In genomic region chr7:44201813-44202212, GRCh38 we compare ENCODE assay signal across 9 cellular contexts. TPM values are rescaled to one million over a fixed set of nuclear protein-coding genes. Genes with fewer than 3 reads are reported as not detected.
DNase-seq lines count a peak whose midpoint lies in the region; TF ChIP-seq lines count a peak whose summit lies in the region.
"Had no signal": no experiment of that assay in that cellular context is flagged by ENCODE, and none has a peak within 500 bp of the region (broad histone marks: within the 10 kb centered on the region; RNA-seq: fewer than 3 reads in every experiment).

No MANE protein-coding gene starts in this region.

- H3K9me3 ChIP-seq in HEK293 (ENCODE audit: control insufficient read depth, insufficient read depth, low read depth, low read length), result no peaks in the 10 kb centered on the region
- H3K9me3 ChIP-seq in WERI-Rb-1 (ENCODE audit: severe bottlenecking), result no peaks in the 10 kb centered on the region
- no peaks in the 10 kb centered on the region for H3K9me3 ChIP-seq in hepatocyte (ENCODE audit: low read depth)
- H3K9me3 ChIP-seq in smooth muscle cell (replicated peaks; ENCODE audit: low read depth), result no peaks in the 10 kb centered on the region

- no peak overlapping the region for H3K27ac ChIP-seq in HEK293 (ENCODE audit: extremely low read depth, low read depth, low read length)
- H3K27ac ChIP-seq in WERI-Rb-1, result no peak overlapping the region
- peak overlapping the region; percentile 87 for H3K27ac ChIP-seq in hepatocyte
- H3K27ac ChIP-seq in smooth muscle cell (ENCODE audit: low read depth), result peak overlapping the region; percentile 64

- DNase-seq in WERI-Rb-1 (no peak), hepatocyte (ENCODE audit: low spot score) (no peak), smooth muscle cell (lab: John Stamatoyannopoulos, UW; ENCODE audit: unreplicated experiment) (no peak), inferior parietal cortex (ENCODE audit: extremely low spot score) (no peak), DMS153 treated with DMSO at 0.1 percent for 48 hours (lab: John Stamatoyannopoulos, UW; ENCODE audit: unreplicated experiment) (no peak), DMS53 treated with DMSO at 0.1 percent for 48 hours (lab: John Stamatoyannopoulos, UW; ENCODE audit: unreplicated experiment) (no peak), NCI-H1105 (lab: John Stamatoyannopoulos, UW) (no peak)

- H3F3A ChIP-seq in smooth muscle cell (ENCODE audit: low read depth), result no peaks in the 10 kb centered on the region

- H2AFZ ChIP-seq in hepatocyte (no peak overlapping the region), smooth muscle cell (ENCODE audit: low read depth) (no peak overlapping the region)

- H3K9ac ChIP-seq in smooth muscle cell (ENCODE audit: low read depth), result peak overlapping the region; percentile 92

- H4K20me1 ChIP-seq in hepatocyte (ENCODE audit: insufficient read depth, poor library complexity, severe bottlenecking) (peaks cover 22% of the 10 kb centered on the region), smooth muscle cell (ENCODE audit: low read depth) (peaks cover 55% of the 10 kb centered on the region)

- H3K36me3 ChIP-seq in HEK293 (ENCODE audit: control insufficient read depth in 2 of 2, insufficient read depth in 1 of 2, low read length in 2 of 2), result peaks cover 6 to 33% of the 10 kb centered on the region in 2 experiments; a peak in 2 of 3 replicates
- peaks cover 32% of the 10 kb centered on the region for H3K36me3 ChIP-seq in WERI-Rb-1
- no peaks in the 10 kb centered on the region for H3K36me3 ChIP-seq in hepatocyte (replicated peaks; ENCODE audit: insufficient read depth, low read depth)
- H3K36me3 ChIP-seq in smooth muscle cell (ENCODE audit: low read depth), result peaks cover 9% of the 10 kb centered on the region

- CTCF ChIA-PET in HEK293 (lab: Yijun Ruan, JAX), result interaction anchor here (0.7 to 2.4 kb wide), 3 partner anchors 12 to 638 kb away, joined by 3 to 13 read pairs (median 3); no protein-coding TSS in a partner anchor

- H3K4me3 ChIP-seq in HEK293 (ENCODE audit: low read depth, low read length) (peak overlapping the region; percentile 100), WERI-Rb-1 (ENCODE audit: low read depth, low read length) (peak overlapping the region; percentile 71; the same call in 1 of the 2 replicates), hepatocyte (peak overlapping the region; percentile 80), smooth muscle cell (peak overlapping the region; percentile 92)

- POLR2A ChIA-PET in HEK293 (lab: Yijun Ruan, JAX), result interaction anchor here (1.8 kb wide), 1 partner anchor 111 kb away, joined by 3 read pairs; no protein-coding TSS in a partner anchor

- 12% methylated on average over 8 of the region's 8 CpGs for WGBS in hepatocyte (ENCODE audit: low lambda C conversion rate, missing lambda C conversion rate)
- WGBS in smooth muscle cell (ENCODE audit: low lambda C conversion rate), result 8% methylated on average over 8 of the region's 8 CpGs

- no peaks in the 10 kb centered on the region for H3K9me2 ChIP-seq in hepatocyte (replicated peaks; ENCODE audit: insufficient read depth)

- TF ChIP-seq CTCF in HEK293 (tag by site-specific recombination; IDR thresholded peaks at IDR 0.05) (no peak), WERI-Rb-1 (IDR thresholded peaks at IDR 0.05; ENCODE audit: low read depth, low read length) (no peak), hepatocyte (IDR thresholded peaks at IDR 0.05; ENCODE audit: poor library complexity) (no peak), smooth muscle cell (IDR thresholded peaks at IDR 0.05; ENCODE audit: borderline replicate concordance, insufficient read depth, poor library complexity, severe bottlenecking) (no peak)

- H3K4me1 ChIP-seq in HEK293 (ENCODE audit: control insufficient read depth, insufficient read depth, low read length), result no peaks in the 10 kb centered on the region
- peaks cover 8% of the 10 kb centered on the region for H3K4me1 ChIP-seq in hepatocyte (ENCODE audit: insufficient read depth)
- no peaks in the 10 kb centered on the region for H3K4me1 ChIP-seq in smooth muscle cell (ENCODE audit: low read depth)

- peak overlapping the region; percentile 85 for H3K4me2 ChIP-seq in hepatocyte
- peak overlapping the region; percentile 96 for H3K4me2 ChIP-seq in smooth muscle cell

- H3K79me2 ChIP-seq in hepatocyte (peaks cover 47% of the 10 kb centered on the region), smooth muscle cell (ENCODE audit: low read depth) (peaks cover 44% of the 10 kb centered on the region)

- H3K27me3 ChIP-seq in WERI-Rb-1 (ENCODE audit: insufficient read depth, low read depth, severe bottlenecking) (no peaks in the 10 kb centered on the region), hepatocyte (no peaks in the 10 kb centered on the region), smooth muscle cell (ENCODE audit: low read depth) (no peaks in the 10 kb centered on the region)

TF ChIP-seq in HEK293, 187 proteins besides CTCF, POLR2A, EP300 and RAD21:
- TF ChIP-seq KLF1 (tag by site-specific recombination; IDR thresholded peaks at IDR 0.05), result no peak
- TF ChIP-seq ZNF747 (tag by site-specific recombination; IDR thresholded peaks at IDR 0.05), result no peak
- no peak for TF ChIP-seq ZNF48 (tag by site-specific recombination; IDR thresholded peaks at IDR 0.05)
- no peak for TF ChIP-seq ZNF311 (tag by site-specific recombination; IDR thresholded peaks at IDR 0.05; ENCODE audit: borderline replicate concordance)
- TF ChIP-seq, protein P1, sequence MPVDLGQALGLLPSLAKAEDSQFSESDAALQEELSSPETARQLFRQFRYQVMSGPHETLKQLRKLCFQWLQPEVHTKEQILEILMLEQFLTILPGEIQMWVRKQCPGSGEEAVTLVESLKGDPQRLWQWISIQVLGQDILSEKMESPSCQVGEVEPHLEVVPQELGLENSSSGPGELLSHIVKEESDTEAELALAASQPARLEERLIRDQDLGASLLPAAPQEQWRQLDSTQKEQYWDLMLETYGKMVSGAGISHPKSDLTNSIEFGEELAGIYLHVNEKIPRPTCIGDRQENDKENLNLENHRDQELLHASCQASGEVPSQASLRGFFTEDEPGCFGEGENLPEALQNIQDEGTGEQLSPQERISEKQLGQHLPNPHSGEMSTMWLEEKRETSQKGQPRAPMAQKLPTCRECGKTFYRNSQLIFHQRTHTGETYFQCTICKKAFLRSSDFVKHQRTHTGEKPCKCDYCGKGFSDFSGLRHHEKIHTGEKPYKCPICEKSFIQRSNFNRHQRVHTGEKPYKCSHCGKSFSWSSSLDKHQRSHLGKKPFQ (tag by site-specific recombination; IDR thresholded peaks at IDR 0.05), result no peak
- TF ChIP-seq, protein P2, sequence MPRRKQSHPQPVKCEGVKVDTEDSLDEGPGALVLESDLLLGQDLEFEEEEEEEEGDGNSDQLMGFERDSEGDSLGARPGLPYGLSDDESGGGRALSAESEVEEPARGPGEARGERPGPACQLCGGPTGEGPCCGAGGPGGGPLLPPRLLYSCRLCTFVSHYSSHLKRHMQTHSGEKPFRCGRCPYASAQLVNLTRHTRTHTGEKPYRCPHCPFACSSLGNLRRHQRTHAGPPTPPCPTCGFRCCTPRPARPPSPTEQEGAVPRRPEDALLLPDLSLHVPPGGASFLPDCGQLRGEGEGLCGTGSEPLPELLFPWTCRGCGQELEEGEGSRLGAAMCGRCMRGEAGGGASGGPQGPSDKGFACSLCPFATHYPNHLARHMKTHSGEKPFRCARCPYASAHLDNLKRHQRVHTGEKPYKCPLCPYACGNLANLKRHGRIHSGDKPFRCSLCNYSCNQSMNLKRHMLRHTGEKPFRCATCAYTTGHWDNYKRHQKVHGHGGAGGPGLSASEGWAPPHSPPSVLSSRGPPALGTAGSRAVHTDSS (tag by site-specific recombination; IDR thresholded peaks at IDR 0.05), result no peak
- TF ChIP-seq MYNN (tag by site-specific recombination; IDR thresholded peaks at IDR 0.05; ENCODE audit: borderline replicate concordance), result no peak
- no peak for TF ChIP-seq KLF8 (tag by site-specific recombination; IDR thresholded peaks at IDR 0.05)
- no peak for TF ChIP-seq ZNF768 (tag by site-specific recombination; IDR thresholded peaks at IDR 0.05)
- no peak for TF ChIP-seq ZNF560 (tag by site-specific recombination; IDR thresholded peaks at IDR 0.05; ENCODE audit: borderline replicate concordance)
- no peak for TF ChIP-seq ZSCAN4 (tag by site-specific recombination; IDR thresholded peaks at IDR 0.05)
- TF ChIP-seq ZNF155 (tag by site-specific recombination; IDR thresholded peaks at IDR 0.05), result no peak

RNA-seq across cellular contexts. Expression of gene YKT6, which starts 1.0 kb away (rescaled TPM):
- total RNA-seq in hepatocyte (86.9 and 88.9 TPM in 2 replicates), smooth muscle cell (64.2 and 95.9 TPM in 2 replicates)
- polyA plus RNA-seq in hepatocyte (69.3 and 75.7 TPM in 2 replicates), smooth muscle cell (86.5 and 87.4 TPM in 2 replicates)

RNA-seq across cellular contexts. Expression of gene GCK, which starts 12.6 kb away (rescaled TPM):
- 0.72 and 2.5 TPM in 2 replicates for total RNA-seq in hepatocyte
- polyA plus RNA-seq in hepatocyte, result 1.7 TPM in 2 replicates
- total RNA-seq in smooth muscle cell, result 1.6 and 2.7 TPM in 2 replicates
- 5.5 and 7.3 TPM in 2 replicates for polyA plus RNA-seq in smooth muscle cell
- total RNA-seq: HT1080 had no signal

Comparison
In these comparisons a context has a peak if more than half of its experiments do, and no peak if none do; other contexts are left out.
1. H3K27ac ChIP-seq: peak in hepatocyte (single experiment) and smooth muscle cell (single experiment); none in HEK293 (single experiment) and WERI-Rb-1 (single experiment).
2. Peak in every context shown above with its lines, with median percentiles within 50 percentile points of each other: H3K4me3 ChIP-seq.